In the genomic region with DNA sequence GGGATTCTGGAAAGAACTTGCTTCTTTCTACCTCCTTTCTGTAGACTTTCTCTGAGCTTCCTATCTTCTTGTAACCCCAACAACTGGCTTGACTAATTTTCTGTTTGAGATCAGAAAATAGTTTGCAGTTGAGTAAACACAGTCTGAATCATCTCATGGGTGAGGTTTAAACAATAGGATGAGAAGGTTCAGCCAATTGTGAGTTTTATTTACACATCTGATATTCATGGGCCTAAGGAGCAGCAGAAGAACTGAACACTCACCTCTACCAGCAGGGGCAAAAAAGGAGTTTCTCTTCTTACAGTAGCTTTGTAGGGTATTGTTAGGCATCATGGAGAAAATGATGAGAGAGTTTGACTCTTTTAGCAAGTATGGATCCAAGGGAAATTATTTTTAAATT, we compare ENCODE assay signal across 11 cellular contexts. TPM values are rescaled to one million over a fixed set of nuclear protein-coding genes. Genes with fewer than 3 reads are reported as not detected.
DNase-seq lines count a peak whose midpoint lies in the region; ATAC-seq, FAIRE-seq and TF ChIP-seq lines count a peak whose summit lies in the region.
"Had no signal": no experiment of that assay in that cellular context is flagged by ENCODE, and none has a peak within 500 bp of the region (broad histone marks: within the 10 kb centered on the region; RNA-seq: fewer than 3 reads in every experiment).

No MANE protein-coding gene starts in this region.

- no peak for TF ChIP-seq POLR2A in endothelial cell of umbilical vein (IDR thresholded peaks at IDR 0.05; ENCODE audit: low read depth, low read length)

- H3K9me1 ChIP-seq in endothelial cell of umbilical vein (replicated peaks; ENCODE audit: control insufficient read depth, extremely low read depth, insufficient read depth, low read length): no peaks in the 10 kb centered on the region

- peak; percentile 62 for DNase-seq in DMS53 treated with DMSO at 0.1 percent for 48 hours (lab: John Stamatoyannopoulos, UW; ENCODE audit: unreplicated experiment)
- peak; percentile 22 for DNase-seq in MG63
- DNase-seq in endothelial cell of umbilical vein (ENCODE audit: low read depth, low spot score): peak; percentile 5
- DNase-seq in osteocyte (ENCODE audit: extremely low spot score, unreplicated experiment): no peak
- no peak for DNase-seq in left ventricle myocardium inferior
- DNase-seq in GM19238 (ENCODE audit: insufficient read length, low spot score): no peak
- DNase-seq: dermis blood vessel endothelial cell, occipital lobe had no signal

- no TSS peak for BruUV-seq in endothelial cell of umbilical vein (replicated peaks; lab: Mats Ljungman, UMichigan)

- H3K36me3 Mint-ChIP-seq in osteocyte (ENCODE audit: unreplicated experiment): no peaks in the 10 kb centered on the region

- intact Hi-C loops in endothelial cell of umbilical vein (cut with micrococcal nuclease): loop anchor here (10.0 kb wide), 1 partner anchor 260 kb away; no protein-coding TSS in a partner anchor
- intact Hi-C loops in left ventricle myocardium inferior (cut with micrococcal nuclease): no loop called here

- H3K36me3 ChIP-seq in MG63 (no peaks in the 10 kb centered on the region), endothelial cell of umbilical vein (ENCODE audit: control insufficient read depth in 2 of 2, extremely low read depth in 1 of 2, insufficient read depth in 2 of 2, low read length in 2 of 2) (no peaks in the 10 kb centered on the region), left ventricle myocardium inferior (no peaks in the 10 kb centered on the region)

- no peaks in the 10 kb centered on the region for H3K79me2 ChIP-seq in endothelial cell of umbilical vein (ENCODE audit: control insufficient read depth, insufficient read depth, low read length)

- peaks cover 5% of the 10 kb centered on the region for H3K27me3 Mint-ChIP-seq in osteocyte (ENCODE audit: unreplicated experiment)

- H3K27ac ChIP-seq in endothelial cell of umbilical vein (ENCODE audit: insufficient read depth, low read depth, low read length) (no peak overlapping the region), left ventricle myocardium inferior (replicated peaks) (no peak overlapping the region)

- CTCF ChIA-PET in endothelial cell of umbilical vein (lab: Charles Lee): no interaction called here

- H3K4me2 ChIP-seq in endothelial cell of umbilical vein (ENCODE audit: insufficient read depth, low read length): no peak overlapping the region

- H4K20me1 ChIP-seq in endothelial cell of umbilical vein (replicated peaks; ENCODE audit: control insufficient read depth, extremely low read depth, insufficient read depth, low read length): no peaks in the 10 kb centered on the region

- H3K9ac ChIP-seq in endothelial cell of umbilical vein (replicated peaks; ENCODE audit: extremely low read depth, insufficient read depth, low read length): no peak overlapping the region

- dilution Hi-C loops in endothelial cell of umbilical vein (cut with MboI; ENCODE audit: extremely low pct_ligation_motif_present, low sequenced_read_pairs): no loop called here

- FAIRE-seq in endothelial cell of umbilical vein (lab: Jason Lieb, UNC): no peak
- FAIRE-seq: D721Med had no signal

- peaks cover 18% of the 10 kb centered on the region for H3K4me1 Mint-ChIP-seq in osteocyte (ENCODE audit: unreplicated experiment)

- peaks cover 6% of the 10 kb centered on the region for H3K9me3 Mint-ChIP-seq in osteocyte (ENCODE audit: unreplicated experiment)

- POLR2A ChIA-PET in endothelial cell of umbilical vein (lab: Charles Lee): no interaction called here

- H3K27me3 ChIP-seq in MG63 (no peaks in the 10 kb centered on the region), endothelial cell of umbilical vein (ENCODE audit: control insufficient read depth in 2 of 2, insufficient read depth in 2 of 2, low read length in 2 of 2) (peaks cover under 1 to 4% of the 10 kb centered on the region in 2 experiments), left ventricle myocardium inferior (ENCODE audit: low read depth) (no peaks in the 10 kb centered on the region)

- H3K4me1 ChIP-seq in endothelial cell of umbilical vein (ENCODE audit: control insufficient read depth, extremely low read depth, insufficient read depth, low read length) (no peaks in the 10 kb centered on the region), left ventricle myocardium inferior (no peaks in the 10 kb centered on the region)

- TF ChIP-seq CTCF in endothelial cell of umbilical vein (IDR thresholded peaks at IDR 0.05; ENCODE audit: extremely low read depth in 1 of 2, insufficient read depth in 1 of 2, low read depth in 1 of 2, low read length in 2 of 2) (no peak), osteocyte (IDR thresholded peaks at IDR 0.05) (no peak), left ventricle myocardium inferior (IDR thresholded peaks at IDR 0.05; ENCODE audit: borderline replicate concordance) (no peak)

- H3K27ac Mint-ChIP-seq in osteocyte (ENCODE audit: unreplicated experiment): peak overlapping the region; percentile 12

- H3K4me3 ChIP-seq in MG63 (no peak overlapping the region), endothelial cell of umbilical vein (replicated peaks in 1 of 3; ENCODE audit: insufficient read depth in 1 of 3, low read depth in 1 of 3, low read length in 3 of 3) (no peak overlapping the region), left ventricle myocardium inferior (no peak overlapping the region)

- H2AFZ ChIP-seq in endothelial cell of umbilical vein (ENCODE audit: low read depth, low read length): no peak overlapping the region

- H3K9me3 ChIP-seq in MG63 (no peaks in the 10 kb centered on the region), endothelial cell of umbilical vein (replicated peaks; ENCODE audit: control insufficient read depth, insufficient read depth, low read length) (no peaks in the 10 kb centered on the region), left ventricle myocardium inferior (replicated peaks) (no peaks in the 10 kb centered on the region)

- ATAC-seq in GM21717 (IDR thresholded peaks at IDR 0.05; ENCODE audit: unreplicated experiment): no peak
- ATAC-seq in HG03520 (IDR thresholded peaks at IDR 0.05; ENCODE audit: unreplicated experiment): no peak

- H3K4me3 Mint-ChIP-seq in osteocyte (ENCODE audit: unreplicated experiment): no peak overlapping the region

TF ChIP-seq in endothelial cell of umbilical vein, 7 proteins besides CTCF, POLR2A, EP300 and RAD21:
- no peak for TF ChIP-seq POLR2AphosphoS5 (IDR thresholded peaks at IDR 0.05; ENCODE audit: insufficient read depth, low read depth, low read length)
- no peak for TF ChIP-seq EZH2 (IDR thresholded peaks at IDR 0.05; ENCODE audit: borderline replicate concordance, low read depth, low read length, severe bottlenecking)
- TF ChIP-seq GATA2 (IDR thresholded peaks at IDR 0.05; ENCODE audit: insufficient read depth, insufficient read length, low read depth, low read length): no peak
- no peak for TF ChIP-seq FOS (IDR thresholded peaks at IDR 0.05; ENCODE audit: borderline replicate concordance, insufficient read depth, low read length)
- TF ChIP-seq MYC (IDR thresholded peaks at IDR 0.05; ENCODE audit: low read depth, low read length): no peak
- no peak for TF ChIP-seq JUN (IDR thresholded peaks at IDR 0.05; ENCODE audit: borderline replicate concordance, insufficient read depth, insufficient read length, low read depth)
- TF ChIP-seq, protein P1, sequence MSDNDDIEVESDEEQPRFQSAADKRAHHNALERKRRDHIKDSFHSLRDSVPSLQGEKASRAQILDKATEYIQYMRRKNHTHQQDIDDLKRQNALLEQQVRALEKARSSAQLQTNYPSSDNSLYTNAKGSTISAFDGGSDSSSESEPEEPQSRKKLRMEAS (IDR thresholded peaks at IDR 0.05; ENCODE audit: insufficient read depth, insufficient read length): no peak

RNA-seq across cellular contexts. Expression of gene DTWD1, which starts 54.2 kb away (rescaled TPM):
- 29.3 and 36.2 TPM in 2 replicates for total RNA-seq in MG63 (2014; rRNA removed; shearing (Covaris generic); ENCODE audit: low replicate concordance)
- total RNA-seq in endothelial cell of umbilical vein (18.7 and 20.1 TPM in 2 replicates), osteocyte (19.2 and 21.0 TPM in 2 replicates), left ventricle myocardium inferior (20.6 TPM)
- 3.0 and 4.6 TPM in 2 replicates for polyA plus RNA-seq in endothelial cell of umbilical vein
- 9.1 and 10.5 TPM in 2 replicates for polyA plus RNA-seq in endothelial cell of umbilical vein (2011; cell fraction: cytosol; rRNA removed)
- polyA plus RNA-seq in endothelial cell of umbilical vein (2011; cell fraction: nucleus; rRNA removed): 10.1 and 12.0 TPM in 2 replicates
- polyA plus RNA-seq in endothelial cell of umbilical vein (2012): 16.9 and 28.5 TPM in 2 replicates
- polyA minus RNA-seq in endothelial cell of umbilical vein: 4.5 and 5.4 TPM in 2 replicates
- 20.5 TPM for polyA minus RNA-seq in endothelial cell of umbilical vein (2011; cell fraction: cytosol; rRNA and poly(A)+ RNA removed)
- polyA minus RNA-seq in endothelial cell of umbilical vein (2011; cell fraction: nucleus; rRNA and poly(A)+ RNA removed): 11.3 and 16.8 TPM in 2 replicates

RNA-seq across cellular contexts. Expression of gene FAM227B, which starts 54.4 kb away (rescaled TPM):
- total RNA-seq in MG63 (2014; rRNA removed; shearing (Covaris generic); ENCODE audit: low replicate concordance): 0.44 and 2.8 TPM in 2 replicates
- total RNA-seq in endothelial cell of umbilical vein (1.5 and 1.8 TPM in 2 replicates), osteocyte (3.0 and 4.0 TPM in 2 replicates), left ventricle myocardium inferior (18.5 TPM)
- 0.92 and 1.5 TPM in 2 replicates for polyA plus RNA-seq in endothelial cell of umbilical vein
- polyA plus RNA-seq in endothelial cell of umbilical vein (2011; cell fraction: cytosol; rRNA removed): 2.5 TPM in 2 replicates
- 1.8 and 2.3 TPM in 2 replicates for polyA plus RNA-seq in endothelial cell of umbilical vein (2011; cell fraction: nucleus; rRNA removed)
- polyA plus RNA-seq in endothelial cell of umbilical vein (2012): 1.4 and 4.7 TPM in 2 replicates
- 1.1 and 3.4 TPM in 2 replicates for polyA minus RNA-seq in endothelial cell of umbilical vein
- 0.92 TPM for polyA minus RNA-seq in endothelial cell of umbilical vein (2011; cell fraction: cytosol; rRNA and poly(A)+ RNA removed)
- polyA minus RNA-seq in endothelial cell of umbilical vein (2011; cell fraction: nucleus; rRNA and poly(A)+ RNA removed): 2.5 and 2.9 TPM in 2 replicates

Comparison
In these comparisons a context has a peak if more than half of its experiments do, and no peak if none do; other contexts are left out.
1. DNase-seq: peak in DMS53 treated with DMSO at 0.1 percent for 48 hours (single experiment), MG63 (single experiment) and endothelial cell of umbilical vein (single experiment); none in osteocyte (single experiment), left ventricle myocardium inferior (single experiment) and GM19238 (single experiment).